23 cellular contexts compared by ENCODE assay signal in genomic region chr2:184268900-184269299, GRCh38.
A peak's percentile ranks its signal among the peaks of the same experiment; 100 is the strongest.
DNase-seq lines count a peak whose midpoint lies in the region; TF ChIP-seq lines count a peak whose summit lies in the region.
"Had no signal": no experiment of that assay in that cellular context is flagged by ENCODE, and none has a peak within 500 bp of the region (broad histone marks: within the 10 kb centered on the region; RNA-seq: fewer than 3 reads in every experiment).

No MANE protein-coding gene starts in this region.

- H3K36me3 ChIP-seq in OCI-LY1 (ENCODE audit: insufficient read depth, low read length) = no peaks in the 10 kb centered on the region
- no peaks in the 10 kb centered on the region for H3K36me3 ChIP-seq in prostate gland
- H3K36me3 ChIP-seq: BLaER1 treated with 17β-estradiol and CSF1 and Interleukin-3, amounts not matched to agents 10 nM and 100 nM had no signal

- no peak overlapping the region for H3K9ac ChIP-seq in OCI-LY1 (ENCODE audit: low read length)
- H3K9ac ChIP-seq: BLaER1 treated with 17β-estradiol and CSF1 and Interleukin-3, amounts not matched to agents 10 nM and 100 nM had no signal

- H3K4me1 Mint-ChIP-seq in glutamatergic neuron (ENCODE audit: low read depth, unreplicated experiment) = peaks cover 13% of the 10 kb centered on the region
- H3K4me1 Mint-ChIP-seq: B cell; CD14-positive monocyte; CD4-positive, alpha-beta memory T cell; CD4-positive, CD25-positive, alpha-beta regulatory T cell; CD8-positive, alpha-beta memory T cell had no signal

- H3K4me3 Mint-ChIP-seq in glutamatergic neuron (ENCODE audit: unreplicated experiment) = no peak overlapping the region
- H3K4me3 Mint-ChIP-seq: B cell; CD14-positive monocyte; CD4-positive, alpha-beta memory T cell; CD4-positive, CD25-positive, alpha-beta regulatory T cell; CD8-positive, alpha-beta memory T cell had no signal

- peak overlapping the region; percentile 35; the same call in 1 of the 2 replicates for H2AFZ ChIP-seq in OCI-LY1 (ENCODE audit: low read length)

- H3K9me2 ChIP-seq in OCI-LY1 (ENCODE audit: low read depth, low read length) = no peaks in the 10 kb centered on the region

- H3F3A ChIP-seq in OCI-LY1 (ENCODE audit: insufficient read depth, low read length) = no peaks in the 10 kb centered on the region

- no peak for TF ChIP-seq CTCF in OCI-LY1 (IDR thresholded peaks at IDR 0.05; ENCODE audit: low read length)
- no peak for TF ChIP-seq CTCF in glutamatergic neuron (IDR thresholded peaks at IDR 0.05; ENCODE audit: partially characterized antibody, unreplicated experiment)
- TF ChIP-seq CTCF in prostate gland (IDR thresholded peaks at IDR 0.05) = no peak

- H3K9me3 ChIP-seq in OCI-LY1 (ENCODE audit: low read length) (no peaks in the 10 kb centered on the region), prostate gland (no peaks in the 10 kb centered on the region)
- H3K9me3 ChIP-seq: A549; BLaER1 treated with 17β-estradiol and CSF1 and Interleukin-3, amounts not matched to agents 10 nM and 100 nM had no signal

- intact Hi-C loops in prostate gland (cut with DNase I) = no loop called here

- no peaks in the 10 kb centered on the region for H4K20me1 ChIP-seq in OCI-LY1 (ENCODE audit: insufficient read depth, low read length)
- H4K20me1 ChIP-seq: BLaER1 treated with 17β-estradiol and CSF1 and Interleukin-3, amounts not matched to agents 10 nM and 100 nM had no signal

- H3K9me3 Mint-ChIP-seq in glutamatergic neuron (ENCODE audit: unreplicated experiment) = no peaks in the 10 kb centered on the region

- H3K27me3 ChIP-seq in OCI-LY1 (ENCODE audit: insufficient read depth, low read length) = no peaks in the 10 kb centered on the region
- H3K27me3 ChIP-seq in prostate gland (replicated peaks; ENCODE audit: insufficient read depth) = no peaks in the 10 kb centered on the region
- H3K27me3 ChIP-seq: BLaER1 treated with 17β-estradiol and CSF1 and Interleukin-3, amounts not matched to agents 10 nM and 100 nM had no signal

- H3K79me2 ChIP-seq in OCI-LY1 (ENCODE audit: insufficient read depth, low read length) = no peaks in the 10 kb centered on the region

- H3K4me3 ChIP-seq in OCI-LY1 (ENCODE audit: low read depth, low read length, poor library complexity, severe bottlenecking) = no peak overlapping the region
- H3K4me3 ChIP-seq in prostate gland = no peak overlapping the region
- H3K4me3 ChIP-seq: A549; BLaER1 treated with 17β-estradiol and CSF1 and Interleukin-3, amounts not matched to agents 10 nM and 100 nM; GM12878 had no signal

- H3K27ac Mint-ChIP-seq in glutamatergic neuron (ENCODE audit: unreplicated experiment) = peak overlapping the region; percentile 57
- H3K27ac Mint-ChIP-seq: B cell; CD14-positive monocyte; CD4-positive, alpha-beta memory T cell; CD4-positive, CD25-positive, alpha-beta regulatory T cell; CD8-positive, alpha-beta memory T cell had no signal

- no peak overlapping the region for H3K4me2 ChIP-seq in OCI-LY1 (ENCODE audit: low read length)
- H3K4me2 ChIP-seq: A549; BLaER1 treated with 17β-estradiol and CSF1 and Interleukin-3, amounts not matched to agents 10 nM and 100 nM had no signal

- H3K36me3 Mint-ChIP-seq in glutamatergic neuron (ENCODE audit: unreplicated experiment) = no peaks in the 10 kb centered on the region
- H3K36me3 Mint-ChIP-seq: CD14-positive monocyte; CD4-positive, alpha-beta memory T cell; CD4-positive, CD25-positive, alpha-beta regulatory T cell; CD8-positive, alpha-beta memory T cell had no signal

- WGBS in prostate gland = 87% methylated on average over 3 of the region's 3 CpGs

- H3K27ac ChIP-seq in OCI-LY1 (ENCODE audit: low read depth, low read length, poor library complexity, severe bottlenecking) (no peak overlapping the region), prostate gland (no peak overlapping the region)
- H3K27ac ChIP-seq: 22Rv1; A549; BLaER1 treated with 17β-estradiol and CSF1 and Interleukin-3, amounts not matched to agents 10 nM and 100 nM had no signal

- H3K4me1 ChIP-seq in OCI-LY1 (ENCODE audit: insufficient read depth, low read length, severe bottlenecking) = peaks cover 23% of the 10 kb centered on the region
- H3K4me1 ChIP-seq in prostate gland (replicated peaks) = no peaks in the 10 kb centered on the region
- H3K4me1 ChIP-seq: A549; BLaER1 treated with 17β-estradiol and CSF1 and Interleukin-3, amounts not matched to agents 10 nM and 100 nM had no signal

- DNase-seq in NCI-H460 (ENCODE audit: extremely low read depth, low read depth) (peak; percentile 11), glutamatergic neuron (no peak), prostate gland (ENCODE audit: low spot score) (no peak), NCI-H526 treated with DMSO at 0.1 percent for 48 hours (lab: John Stamatoyannopoulos, UW) (no peak)
- DNase-seq: AML-193; CD4-positive, alpha-beta memory T cell; CD4-positive, CD25-positive, alpha-beta regulatory T cell; CD8-positive, alpha-beta memory T cell; COR-L47; DMS 273 treated with DMSO at 0.1 percent for 48 hours; DMS153; DMS53; DMS79; DND-41; EL; GDM1 had no signal

- no peaks in the 10 kb centered on the region for H3K27me3 Mint-ChIP-seq in glutamatergic neuron (ENCODE audit: unreplicated experiment)
- H3K27me3 Mint-ChIP-seq: B cell; CD4-positive, alpha-beta memory T cell; CD4-positive, CD25-positive, alpha-beta regulatory T cell; CD8-positive, alpha-beta memory T cell had no signal

- no peak for TF ChIP-seq POLR2A in prostate gland (IDR thresholded peaks at IDR 0.05)
